Comparison of ENCODE assay signal across 19 cellular contexts in genomic region chr3:61452536-61452991, GRCh38.
A peak's percentile ranks its signal among the peaks of the same experiment; 100 is the strongest.
DNase-seq lines count a peak whose midpoint lies in the region; ATAC-seq, FAIRE-seq and TF ChIP-seq lines count a peak whose summit lies in the region.
"Had no signal": no experiment of that assay in that cellular context is flagged by ENCODE, and none has a peak within 500 bp of the region (broad histone marks: within the 10 kb centered on the region; RNA-seq: fewer than 3 reads in every experiment).

No MANE protein-coding gene starts in this region.

- no peak for FAIRE-seq in bronchial epithelial cell (lab: Jason Lieb, UNC)
- peak; percentile 69 for FAIRE-seq in keratinocyte (lab: Jason Lieb, UNC)
- no peak for FAIRE-seq in kidney (lab: Jason Lieb, UNC)

- H3K79me2 ChIP-seq in keratinocyte (ENCODE audit: control insufficient read depth, insufficient read depth, low read length): no peaks in the 10 kb centered on the region

- no peak overlapping the region for H3K27ac ChIP-seq in keratinocyte (ENCODE audit: control insufficient read depth, insufficient read depth, low read length)
- H3K27ac ChIP-seq in kidney (ENCODE audit: low read depth in 2 of 2, low read length in 2 of 2): no peak overlapping the region
- H3K27ac ChIP-seq: left lung, neutrophil, tibial nerve had no signal

- no peaks in the 10 kb centered on the region for H4K20me1 ChIP-seq in keratinocyte (ENCODE audit: control insufficient read depth, extremely low read depth, insufficient read depth, low read length)

- no peaks in the 10 kb centered on the region for H3K36me3 ChIP-seq in bronchial epithelial cell (ENCODE audit: control insufficient read depth, insufficient read depth, low read length)
- H3K36me3 ChIP-seq in keratinocyte (ENCODE audit: control insufficient read depth in 2 of 2, extremely low read depth in 1 of 2, insufficient read depth in 2 of 2, low read length in 2 of 2): no peaks in the 10 kb centered on the region
- H3K36me3 ChIP-seq in kidney (ENCODE audit: control insufficient read depth in 1 of 2, insufficient read depth in 2 of 2, low read length in 2 of 2): no peaks in the 10 kb centered on the region
- H3K36me3 ChIP-seq: left lung, MG63, neutrophil, tibial nerve had no signal

- H3K27me3 ChIP-seq in bronchial epithelial cell (ENCODE audit: control insufficient read depth, insufficient read depth, low read length): no peaks in the 10 kb centered on the region
- H3K27me3 ChIP-seq in keratinocyte (ENCODE audit: control insufficient read depth, extremely low read depth, insufficient read depth, low read length): no peaks in the 10 kb centered on the region
- H3K27me3 ChIP-seq: left lung, MG63, neutrophil, tibial nerve had no signal

- no peak for ATAC-seq in HG03159 (IDR thresholded peaks at IDR 0.05; ENCODE audit: unreplicated experiment)
- ATAC-seq in stimulated activated naive CD8-positive, alpha-beta T cell treated with anti-CD3 and anti-CD28 coated beads, Interleukin-15, Interleukin-2, amounts not matched to agents 100 U/mL and 50 U/mL, for 24 hours: no peak
- ATAC-seq in HG02588 (IDR thresholded peaks at IDR 0.05; ENCODE audit: unreplicated experiment): no peak
- ATAC-seq: left lung; stimulated activated memory B cell treated with anti-CD40 and anti-IgM and Interleukin-4, amounts not matched to agents 10 μg/mL and 1 μg/mL and 100 μg/mL, for 72 hours had no signal

- H3K4me3 ChIP-seq in AG10803 (ENCODE audit: low read length): no peak overlapping the region
- H3K4me3 ChIP-seq in bronchial epithelial cell (ENCODE audit: low read depth, low read length): no peak overlapping the region
- H3K4me3 ChIP-seq in keratinocyte (ENCODE audit: control insufficient read depth in 2 of 3, extremely low read depth in 1 of 3, insufficient read depth in 2 of 3, low read depth in 1 of 3, low read length in 3 of 3): no peak overlapping the region
- H3K4me3 ChIP-seq in kidney (ENCODE audit: low read length in 2 of 2): no peak overlapping the region
- H3K4me3 ChIP-seq: left lung, MG63, tibial nerve had no signal

- H3K4me2 ChIP-seq in keratinocyte (ENCODE audit: control insufficient read depth, extremely low read depth, insufficient read depth, low read depth, low read length): peak overlapping the region; percentile 3

- H3K9me3 ChIP-seq in keratinocyte (ENCODE audit: control insufficient read depth, low read depth, low read length) (no peaks in the 10 kb centered on the region), kidney (ENCODE audit: control insufficient read depth in 1 of 2, low read length in 2 of 2) (no peaks in the 10 kb centered on the region)
- H3K9me3 ChIP-seq: left lung, MG63, neutrophil had no signal

- dilution Hi-C loops in keratinocyte (cut with MboI; ENCODE audit: extremely low pct_ligation_motif_present, low sequenced_read_pairs): no loop called here

- peaks cover 8% of the 10 kb centered on the region for H3K4me1 ChIP-seq in keratinocyte (ENCODE audit: control insufficient read depth, extremely low read depth, insufficient read depth, low read length)
- no peaks in the 10 kb centered on the region for H3K4me1 ChIP-seq in kidney (ENCODE audit: control insufficient read depth in 1 of 2, insufficient read depth in 1 of 2, low read depth in 1 of 2, low read length in 2 of 2)
- H3K4me1 ChIP-seq: left lung, tibial nerve had no signal

- no peak overlapping the region for H2AFZ ChIP-seq in keratinocyte (ENCODE audit: control insufficient read depth, low read length)

- TF ChIP-seq CTCF in AG10803 (conservative IDR thresholded peaks at IDR 0.05; ENCODE audit: low read length): no peak
- TF ChIP-seq CTCF in bronchial epithelial cell (IDR thresholded peaks at IDR 0.05; ENCODE audit: insufficient read depth, low read length, severe bottlenecking): no peak
- no peak for TF ChIP-seq CTCF in keratinocyte (optimal IDR thresholded peaks at IDR 0.05 in 1 of 3, IDR thresholded peaks at IDR 0.05 in 1 of 3, conservative IDR thresholded peaks at IDR 0.05 in 1 of 3; ENCODE audit: extremely low read depth in 1 of 3, insufficient read depth in 2 of 3, low read length in 3 of 3)
- no peak for TF ChIP-seq CTCF in kidney (IDR thresholded peaks at IDR 0.05; ENCODE audit: borderline replicate concordance, extremely low read depth, insufficient read depth)

- H3K9ac ChIP-seq in keratinocyte (ENCODE audit: control insufficient read depth, extremely low read depth, insufficient read depth, low read length): no peak overlapping the region
- H3K9ac ChIP-seq in kidney (ENCODE audit: low read length in 2 of 2): no peak overlapping the region

- peak; percentile 59 for DNase-seq in AG10803 (ENCODE audit: low read depth)
- DNase-seq in HS-5 (ENCODE audit: low read depth): peak; percentile 89
- peak; percentile 91 for DNase-seq in bronchial epithelial cell (ENCODE audit: low read depth)
- peak; percentile 4 for DNase-seq in keratinocyte (ENCODE audit: low read depth, low spot score)
- DNase-seq in stimulated activated naive CD8-positive, alpha-beta T cell treated with anti-CD3 and anti-CD28 coated beads, Interleukin-15, Interleukin-2, amounts not matched to agents 100 U/mL and 50 U/mL, for 24 hours: no peak
- no peak for DNase-seq in kidney
- DNase-seq: ACHN; activated CD4-positive, alpha-beta T cell treated with anti-CD3 and anti-CD28 coated beads, Interleukin-2, amount 10 ng/mL, durations not matched to agents 24 days and 14 days; activated CD8-positive, alpha-beta memory T cell treated with anti-CD3 and anti-CD28 coated beads, Interleukin-2, amount 50 U/mL, for 4 hours; activated gamma-delta T cell; effector memory CD4-positive, alpha-beta T cell; left lung; MG63; NK-92 treated with Interleukin-12 subunit alpha and Interleukin-12 subunit beta, amount 100 ng/mL, for 24 hours had no signal

- intact Hi-C loops in kidney (cut with DNase I): no loop called here

- no peaks in the 10 kb centered on the region for H3K9me1 ChIP-seq in keratinocyte (ENCODE audit: control insufficient read depth, extremely low read depth, insufficient read depth, low read length)

Comparison
In these comparisons a context has a peak if more than half of its experiments do, and no peak if none do; other contexts are left out.
1. DNase-seq: peak in AG10803 (single experiment), HS-5 (single experiment), bronchial epithelial cell (single experiment) and keratinocyte (single experiment); none in stimulated activated naive CD8-positive, alpha-beta T cell treated with anti-CD3 and anti-CD28 coated beads, Interleukin-15, Interleukin-2, amounts not matched to agents 100 U/mL and 50 U/mL, for 24 hours (single experiment) and kidney (single experiment).